9 cellular contexts compared by ENCODE assay signal in the genomic region with DNA sequence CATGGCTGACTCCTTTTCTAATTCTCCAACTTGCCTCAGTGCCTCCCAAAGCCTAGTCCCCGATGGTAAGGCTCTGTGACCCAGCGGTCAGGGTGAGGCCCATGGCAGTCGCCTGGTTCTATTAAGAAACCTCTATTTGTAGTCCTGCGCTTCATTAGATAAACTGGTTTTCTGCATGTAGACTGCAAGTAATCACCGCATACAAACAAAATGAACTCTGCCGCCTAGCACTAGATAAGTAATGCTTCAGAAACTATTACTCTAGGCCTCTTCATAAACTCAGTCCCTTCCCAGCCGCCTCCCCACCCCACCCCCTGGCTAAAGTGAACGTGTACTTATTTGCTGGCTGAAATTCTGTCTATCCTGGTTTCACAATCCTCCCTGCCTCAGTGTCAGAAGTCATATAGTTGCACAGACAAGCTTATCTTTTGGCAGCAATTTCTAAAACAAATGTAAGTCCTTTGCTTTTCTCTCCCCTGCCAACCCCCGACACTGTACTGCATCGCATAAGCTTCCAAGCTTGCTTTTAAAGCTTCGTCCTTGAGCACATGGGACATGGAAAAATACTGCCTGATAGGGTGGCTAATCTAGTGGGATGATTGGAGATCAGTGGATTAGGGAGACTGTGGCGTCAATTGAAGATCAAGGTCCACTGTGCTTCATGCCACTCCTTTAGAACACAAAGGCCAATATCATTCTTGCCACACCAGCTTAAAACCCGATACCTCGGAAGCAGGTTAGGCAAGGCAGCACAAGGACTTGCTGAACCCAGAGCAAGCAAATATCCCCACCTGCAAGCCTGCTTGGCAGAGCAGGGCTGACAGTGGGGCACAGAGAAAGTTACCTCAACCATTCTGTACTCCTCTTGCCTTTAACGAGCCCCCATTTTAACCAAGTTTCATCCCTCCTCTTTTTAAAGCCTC.
DNase-seq lines count a peak whose midpoint lies in the region; ATAC-seq and TF ChIP-seq lines count a peak whose summit lies in the region.
"Had no signal": no experiment of that assay in that cellular context is flagged by ENCODE, and none has a peak within 500 bp of the region (broad histone marks: within the 10 kb centered on the region; RNA-seq: fewer than 3 reads in every experiment).

No MANE protein-coding gene starts in this region.

- no peak overlapping the region for H3K4me3 ChIP-seq in Loucy (ENCODE audit: low read length, poor library complexity, severe bottlenecking)
- no peak overlapping the region for H3K4me3 ChIP-seq in lung
- no peak overlapping the region for H3K4me3 ChIP-seq in upper lobe of right lung
- H3K4me3 ChIP-seq in HAP-1, result no peak overlapping the region

- H2AFZ ChIP-seq in Loucy (ENCODE audit: low read length), result no peak overlapping the region

- no peak for ATAC-seq in lung (ENCODE audit: insufficient read depth, low FRiP score)
- peak; percentile 39 for ATAC-seq in upper lobe of right lung
- ATAC-seq in activated CD4-positive, CD25-positive, alpha-beta regulatory T cell treated with anti-CD3 and anti-CD28 coated beads, Interleukin-2, amount 50 U/mL, for 24 hours, result no peak

- H4K20me1 ChIP-seq in Loucy (ENCODE audit: insufficient read depth, low read length, poor library complexity, severe bottlenecking), result no peaks in the 10 kb centered on the region

- H3K36me3 Mint-ChIP-seq in dendritic cell treated with granulocyte-macrophage colony-stimulating factor and Interleukin-4, amounts not matched to agents 40 ng/mL and 50 ng/mL, for 4 days (ENCODE audit: low read depth), result no peaks in the 10 kb centered on the region
- H3K36me3 Mint-ChIP-seq: activated naive CD8-positive, alpha-beta T cell treated with anti-CD3 and anti-CD28 coated beads for 36 hours had no signal

- H3K27ac ChIP-seq in lung (ENCODE audit: low read depth in 1 of 2, low read length in 1 of 2) (peak overlapping the region; percentile 86 to 89), upper lobe of right lung (peak overlapping the region; percentile 74)

- peak overlapping the region; percentile 72 for H3K4me2 ChIP-seq in Loucy (ENCODE audit: low read depth, low read length, poor library complexity, severe bottlenecking)

- H3K9me2 ChIP-seq in Loucy (replicated peaks; ENCODE audit: low read depth, low read length), result no peaks in the 10 kb centered on the region

- no peaks in the 10 kb centered on the region for H3K9me3 ChIP-seq in Loucy (ENCODE audit: insufficient read depth, low read depth, low read length)
- H3K9me3 ChIP-seq in lung (ENCODE audit: control insufficient read depth in 2 of 2, insufficient read depth in 1 of 2, low read length in 1 of 2), result no peaks in the 10 kb centered on the region
- H3K9me3 ChIP-seq in upper lobe of right lung, result no peaks in the 10 kb centered on the region
- no peaks in the 10 kb centered on the region for H3K9me3 ChIP-seq in HAP-1

- H3K4me1 ChIP-seq in Loucy (ENCODE audit: insufficient read depth, low read length, poor library complexity, severe bottlenecking) (peaks cover 59% of the 10 kb centered on the region), lung (ENCODE audit: control insufficient read depth in 2 of 2, insufficient read depth in 2 of 2, low read length in 2 of 2) (peaks cover 16 to 23% of the 10 kb centered on the region in 2 donors), upper lobe of right lung (peaks cover 50% of the 10 kb centered on the region), HAP-1 (peaks cover 20% of the 10 kb centered on the region)

- peak overlapping the region; percentile 94 for H3K27ac Mint-ChIP-seq in dendritic cell treated with granulocyte-macrophage colony-stimulating factor and Interleukin-4, amounts not matched to agents 40 ng/mL and 50 ng/mL, for 4 days
- H3K27ac Mint-ChIP-seq: activated naive CD8-positive, alpha-beta T cell treated with anti-CD3 and anti-CD28 coated beads for 36 hours had no signal

- in situ Hi-C loops in HAP-1 (cut with MboI; ENCODE audit: low sequenced_read_pairs), result no loop called here

- H3K4me1 Mint-ChIP-seq in dendritic cell treated with granulocyte-macrophage colony-stimulating factor and Interleukin-4, amounts not matched to agents 40 ng/mL and 50 ng/mL, for 4 days (ENCODE audit: low read depth), result peaks cover 71% of the 10 kb centered on the region

- H3K27me3 Mint-ChIP-seq in dendritic cell treated with granulocyte-macrophage colony-stimulating factor and Interleukin-4, amounts not matched to agents 40 ng/mL and 50 ng/mL, for 4 days, result no peaks in the 10 kb centered on the region
- H3K27me3 Mint-ChIP-seq: activated naive CD8-positive, alpha-beta T cell treated with anti-CD3 and anti-CD28 coated beads for 36 hours had no signal

- H3K36me3 ChIP-seq in Loucy (ENCODE audit: insufficient read depth, low read length) (no peaks in the 10 kb centered on the region), lung (ENCODE audit: control insufficient read depth in 2 of 2, insufficient read depth in 2 of 2, low read length in 2 of 2) (no peaks in the 10 kb centered on the region), upper lobe of right lung (no peaks in the 10 kb centered on the region), HAP-1 (replicated peaks) (no peaks in the 10 kb centered on the region)

- WGBS in lung, 2 donors, result 50 to 58% methylated on average over 15 of the region's 15 CpGs

- H3K9ac ChIP-seq in Loucy (ENCODE audit: low read depth, low read length, poor library complexity, severe bottlenecking), result peak overlapping the region; percentile 63

- no peaks in the 10 kb centered on the region for H3K9me3 Mint-ChIP-seq in dendritic cell treated with granulocyte-macrophage colony-stimulating factor and Interleukin-4, amounts not matched to agents 40 ng/mL and 50 ng/mL, for 4 days
- H3K9me3 Mint-ChIP-seq: activated naive CD8-positive, alpha-beta T cell treated with anti-CD3 and anti-CD28 coated beads for 36 hours had no signal

- intact Hi-C loops in dendritic cell treated with granulocyte-macrophage colony-stimulating factor and Interleukin-4, amounts not matched to agents 40 ng/mL and 50 ng/mL, for 4 days (cut with micrococcal nuclease), result no loop called here
- intact Hi-C loops in upper lobe of right lung (cut with DNase I), result no loop called here

- DNase-seq in lung (ENCODE audit: low spot score), result peak; percentile 49
- DNase-seq in upper lobe of right lung, result no peak
- DNase-seq in HAP-1 (ENCODE audit: low spot score in 2 of 2), result no peak
- no peak for DNase-seq in DMS53 (lab: John Stamatoyannopoulos, UW)
- DNase-seq: activated naive CD8-positive, alpha-beta T cell treated with anti-CD3 and anti-CD28 coated beads for 36 hours; NCI-H1436 had no signal

- H3K27me3 ChIP-seq in Loucy (ENCODE audit: insufficient read depth, low read length, poor library complexity, severe bottlenecking), result no peaks in the 10 kb centered on the region
- H3K27me3 ChIP-seq in lung (ENCODE audit: control insufficient read depth, insufficient read depth), result no peaks in the 10 kb centered on the region
- no peaks in the 10 kb centered on the region for H3K27me3 ChIP-seq in upper lobe of right lung
- H3K27me3 ChIP-seq in HAP-1 (ENCODE audit: low read depth), result no peaks in the 10 kb centered on the region

- H3F3A ChIP-seq in Loucy (ENCODE audit: low read depth), result no peaks in the 10 kb centered on the region

- H3K79me2 ChIP-seq in Loucy (ENCODE audit: insufficient read depth, low read length), result no peaks in the 10 kb centered on the region

- TF ChIP-seq CTCF in Loucy (conservative IDR thresholded peaks at IDR 0.05; ENCODE audit: low read length) (no peak), lung (IDR thresholded peaks at IDR 0.05; ENCODE audit: control extremely low read depth, extremely low read depth) (no peak), upper lobe of right lung (IDR thresholded peaks at IDR 0.05) (no peak)

- H3K4me3 Mint-ChIP-seq in dendritic cell treated with granulocyte-macrophage colony-stimulating factor and Interleukin-4, amounts not matched to agents 40 ng/mL and 50 ng/mL, for 4 days, result peak overlapping the region; percentile 18
- H3K4me3 Mint-ChIP-seq: activated naive CD8-positive, alpha-beta T cell treated with anti-CD3 and anti-CD28 coated beads for 36 hours had no signal
